In genomic region chr10:102919992-102920736, GRCh38 we compare ENCODE assay signal across 8 cellular contexts. TPM values are rescaled to one million over a fixed set of nuclear protein-coding genes. Genes with fewer than 3 reads are reported as not detected.
DNase-seq lines count a peak whose midpoint lies in the region; ATAC-seq and TF ChIP-seq lines count a peak whose summit lies in the region.

No MANE protein-coding gene starts in this region.

- H3K36me3 Mint-ChIP-seq in activated CD4-positive, alpha-beta T cell treated with anti-CD3 and anti-CD28 coated beads, Interleukin-2, amount 10 ng/mL, durations not matched to agents 7 days and 5 days (ENCODE audit: low read depth) = peaks cover 12% of the 10 kb centered on the region
- peaks cover 12% of the 10 kb centered on the region for H3K36me3 Mint-ChIP-seq in activated naive CD8-positive, alpha-beta T cell treated with anti-CD3 and anti-CD28 coated beads, Interleukin-2, amount 10 ng/mL, durations not matched to agents 7 days and 5 days
- H3K36me3 Mint-ChIP-seq in immature natural killer cell = peaks cover 0 to 4% (median 3%) of the 10 kb centered on the region in 3 donors

- H3K4me3 ChIP-seq in testis = peak overlapping the region; percentile 16 to 84

- TF ChIP-seq POLR2A in testis (IDR thresholded peaks at IDR 0.05) = no peak

- no peaks in the 10 kb centered on the region for H3K27me3 Mint-ChIP-seq in activated CD4-positive, alpha-beta T cell treated with anti-CD3 and anti-CD28 coated beads, Interleukin-2, amount 10 ng/mL, durations not matched to agents 7 days and 5 days
- peaks cover 2% of the 10 kb centered on the region for H3K27me3 Mint-ChIP-seq in activated naive CD8-positive, alpha-beta T cell treated with anti-CD3 and anti-CD28 coated beads, Interleukin-2, amount 10 ng/mL, durations not matched to agents 7 days and 5 days
- peaks cover 4 to 8% (median 7%) of the 10 kb centered on the region in 3 donors for H3K27me3 Mint-ChIP-seq in immature natural killer cell (ENCODE audit: low read depth in 3 of 3)

- DNase-seq in activated CD4-positive, alpha-beta T cell treated with anti-CD3 and anti-CD28 coated beads, Interleukin-2, amount 10 ng/mL, durations not matched to agents 7 days and 5 days = no peak
- DNase-seq in activated CD4-positive, alpha-beta T cell treated with anti-CD3 and anti-CD28 coated beads, Interleukin-2, amount 50 U/mL, for 1 hour = no peak
- no peak for DNase-seq in activated naive CD8-positive, alpha-beta T cell treated with anti-CD3 and anti-CD28 coated beads, Interleukin-2, amount 10 ng/mL, durations not matched to agents 7 days and 5 days
- no peak for DNase-seq in immature natural killer cell
- no peak for DNase-seq in testis
- no peak for DNase-seq in GM03348 (ENCODE audit: low spot score)
- DNase-seq in RPMI8226 = no peak

- H3K4me1 ChIP-seq in testis = peaks cover 3% of the 10 kb centered on the region

- H3K4me1 Mint-ChIP-seq in activated CD4-positive, alpha-beta T cell treated with anti-CD3 and anti-CD28 coated beads, Interleukin-2, amount 10 ng/mL, durations not matched to agents 7 days and 5 days = peaks cover 52% of the 10 kb centered on the region
- peaks cover 49% of the 10 kb centered on the region for H3K4me1 Mint-ChIP-seq in activated naive CD8-positive, alpha-beta T cell treated with anti-CD3 and anti-CD28 coated beads, Interleukin-2, amount 10 ng/mL, durations not matched to agents 7 days and 5 days
- peaks cover 45 to 61% of the 10 kb centered on the region in 2 donors for H3K4me1 Mint-ChIP-seq in immature natural killer cell

- H3K4me3 Mint-ChIP-seq in activated CD4-positive, alpha-beta T cell treated with anti-CD3 and anti-CD28 coated beads, Interleukin-2, amount 10 ng/mL, durations not matched to agents 7 days and 5 days = peak overlapping the region; percentile 93
- H3K4me3 Mint-ChIP-seq in activated naive CD8-positive, alpha-beta T cell treated with anti-CD3 and anti-CD28 coated beads, Interleukin-2, amount 10 ng/mL, durations not matched to agents 7 days and 5 days = peak overlapping the region; percentile 92
- H3K4me3 Mint-ChIP-seq in immature natural killer cell = peak overlapping the region; percentile 94 to 97 (median 96)

- no peaks in the 10 kb centered on the region for H3K9me3 Mint-ChIP-seq in activated CD4-positive, alpha-beta T cell treated with anti-CD3 and anti-CD28 coated beads, Interleukin-2, amount 10 ng/mL, durations not matched to agents 7 days and 5 days
- no peaks in the 10 kb centered on the region for H3K9me3 Mint-ChIP-seq in activated naive CD8-positive, alpha-beta T cell treated with anti-CD3 and anti-CD28 coated beads, Interleukin-2, amount 10 ng/mL, durations not matched to agents 7 days and 5 days
- no peaks in the 10 kb centered on the region for H3K9me3 Mint-ChIP-seq in immature natural killer cell

- POLR2A ChIA-PET in activated CD4-positive, alpha-beta T cell treated with anti-CD3 and anti-CD28 coated beads, Interleukin-2, amount 10 ng/mL, durations not matched to agents 7 days and 5 days (lab: Charles Lee) = interaction anchor here (0.5 kb wide), 1 partner anchor 321 kb away, joined by 3 read pairs; no protein-coding TSS in a partner anchor
- POLR2A ChIA-PET in activated naive CD8-positive, alpha-beta T cell treated with anti-CD3 and anti-CD28 coated beads, Interleukin-2, amount 10 ng/mL, durations not matched to agents 7 days and 5 days (lab: Charles Lee) = interaction anchor here (0.6 to 3.5 kb wide), 4 partner anchors 134 to 1786 kb away, joined by 3 to 15 read pairs (median 4); no protein-coding TSS in a partner anchor

- TF ChIP-seq CTCF in testis (IDR thresholded peaks at IDR 0.05) = no peak

- ATAC-seq in activated naive CD8-positive, alpha-beta T cell treated with anti-CD3 and anti-CD28 coated beads, Interleukin-2, amount 10 ng/mL, durations not matched to agents 7 days and 5 days (ENCODE audit: low read depth) = no peak
- ATAC-seq in GM19351 (IDR thresholded peaks at IDR 0.05; ENCODE audit: unreplicated experiment) = no peak

- intact Hi-C loops in testis (cut with DNase I; ENCODE audit: low total_unique reads) = loop anchor here (10.0 kb wide), 1 partner anchor 325 kb away; the partner anchor contains the start of gene RPEL1

- no peak overlapping the region for H3K27ac ChIP-seq in testis

- no peaks in the 10 kb centered on the region for H3K9me3 ChIP-seq in testis

- H3K36me3 ChIP-seq in testis (ENCODE audit: low read depth, missing control alignments) = no peaks in the 10 kb centered on the region

- CTCF ChIA-PET in activated CD4-positive, alpha-beta T cell treated with anti-CD3 and anti-CD28 coated beads, Interleukin-2, amount 10 ng/mL, durations not matched to agents 7 days and 5 days (lab: Charles Lee) = interaction anchor here (0.6 kb wide), 1 partner anchor 570 kb away, joined by 3 read pairs; no protein-coding TSS in a partner anchor

- peak overlapping the region; percentile 79 for H3K27ac Mint-ChIP-seq in activated CD4-positive, alpha-beta T cell treated with anti-CD3 and anti-CD28 coated beads, Interleukin-2, amount 10 ng/mL, durations not matched to agents 7 days and 5 days
- H3K27ac Mint-ChIP-seq in activated naive CD8-positive, alpha-beta T cell treated with anti-CD3 and anti-CD28 coated beads, Interleukin-2, amount 10 ng/mL, durations not matched to agents 7 days and 5 days = peak overlapping the region; percentile 52
- H3K27ac Mint-ChIP-seq in immature natural killer cell = peak overlapping the region in 5 of 6 donors; percentile 7 to 69 (median 46)

- WGBS in testis, 2 donors = 42 to 47% methylated on average over 9 of the region's 9 CpGs

- H3K27me3 ChIP-seq in testis = no peaks in the 10 kb centered on the region

RNA-seq across cellular contexts. Expression of gene CNNM2, which starts 2.1 kb away (rescaled TPM):
- 1 to 10 TPM; 6.2 to 6.3 TPM for total RNA-seq in activated CD4-positive, alpha-beta T cell treated with anti-CD3 and anti-CD28 coated beads, Interleukin-2, amount 10 ng/mL, durations not matched to agents 7 days and 5 days
- 10 to 100 TPM; 10.9 to 12.3 TPM for total RNA-seq in activated naive CD8-positive, alpha-beta T cell treated with anti-CD3 and anti-CD28 coated beads, Interleukin-2, amount 10 ng/mL, durations not matched to agents 7 days and 5 days
- polyA plus RNA-seq in immature natural killer cell (1 to 10 TPM; 5.3 to 6.5 (median 5.8) TPM), testis (ENCODE audit: insufficient read depth, low read depth, low replicate concordance) (9.8 TPM)
- total RNA-seq in testis = 10 to 100 TPM; 24.2 to 30.5 TPM

RNA-seq across cellular contexts. Expression of gene AS3MT, which starts 50.9 kb away (rescaled TPM):
- under 1 TPM; 0.48 to 0.60 TPM for total RNA-seq in activated CD4-positive, alpha-beta T cell treated with anti-CD3 and anti-CD28 coated beads, Interleukin-2, amount 10 ng/mL, durations not matched to agents 7 days and 5 days
- total RNA-seq in activated naive CD8-positive, alpha-beta T cell treated with anti-CD3 and anti-CD28 coated beads, Interleukin-2, amount 10 ng/mL, durations not matched to agents 7 days and 5 days = 1 to 10 TPM; 1.1 to 1.3 TPM
- polyA plus RNA-seq in immature natural killer cell (under 1 TPM in 1 of 3 donors, not detected in 2; 0.30 TPM), testis (ENCODE audit: insufficient read depth, low read depth, low replicate concordance) (15.0 TPM)
- total RNA-seq in testis = 10 to 100 TPM; 18.3 to 19.2 TPM

Comparison
In these comparisons a context has a peak if more than half of its experiments do, and no peak if none do; other contexts are left out.
1. RNA of gene AS3MT, which starts 50.9 kb away (total RNA-seq): 18.3 to 19.2 TPM in testis; 1.1 to 1.3 TPM in activated naive CD8-positive, alpha-beta T cell treated with anti-CD3 and anti-CD28 coated beads, Interleukin-2, amount 10 ng/mL, durations not matched to agents 7 days and 5 days and 0.48 to 0.60 TPM in activated CD4-positive, alpha-beta T cell treated with anti-CD3 and anti-CD28 coated beads, Interleukin-2, amount 10 ng/mL, durations not matched to agents 7 days and 5 days; every median in the first group is over 4 times any median in the second.
2. Peak in every context shown above with its lines, with median percentiles within 50 percentile points of each other: H3K27ac Mint-ChIP-seq and H3K4me3 Mint-ChIP-seq.